Comparison of ENCODE assay signal across 1 cellular context in the genomic region with DNA sequence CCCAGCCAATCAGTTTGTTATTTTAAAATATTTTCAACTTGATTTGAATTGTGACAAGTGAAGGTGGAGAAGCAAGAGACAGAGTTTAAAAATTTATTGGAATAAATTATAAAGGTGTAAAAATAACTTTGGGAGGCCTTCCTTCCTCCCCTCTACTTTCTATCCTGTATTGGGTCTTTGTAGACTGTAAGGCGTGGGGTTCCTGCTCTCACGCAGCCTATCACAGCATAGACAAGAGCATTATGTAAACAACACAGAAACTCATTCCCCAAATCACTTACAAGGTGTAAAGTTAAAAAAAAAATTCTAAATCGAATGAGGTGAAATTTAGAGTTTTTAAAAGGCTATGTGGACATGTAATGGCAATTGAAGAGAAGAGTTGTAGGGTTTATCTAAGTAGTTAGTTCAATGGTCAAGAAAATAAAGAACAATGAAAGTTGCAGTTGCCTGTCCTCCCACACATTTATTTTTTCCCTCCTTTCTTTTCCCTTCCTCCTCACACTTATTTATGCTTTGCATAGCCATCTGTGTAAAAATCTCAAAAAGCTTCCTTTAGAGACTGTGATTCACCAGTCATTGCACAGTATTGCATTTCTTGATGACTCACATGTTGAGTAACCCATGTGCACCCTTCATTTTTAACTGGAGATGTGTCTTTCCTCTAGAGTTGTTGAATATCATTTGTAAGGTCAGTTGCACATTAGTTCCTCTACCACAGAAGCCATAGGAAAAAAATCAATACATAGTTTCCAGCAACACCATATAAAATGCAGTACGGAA.
TF ChIP-seq lines count a peak whose summit lies in the region.

No MANE protein-coding gene starts in this region.

TF ChIP-seq in GM23338, 12 proteins besides CTCF, POLR2A, EP300 and RAD21 (continued from another document):
- TF ChIP-seq, protein P1, sequence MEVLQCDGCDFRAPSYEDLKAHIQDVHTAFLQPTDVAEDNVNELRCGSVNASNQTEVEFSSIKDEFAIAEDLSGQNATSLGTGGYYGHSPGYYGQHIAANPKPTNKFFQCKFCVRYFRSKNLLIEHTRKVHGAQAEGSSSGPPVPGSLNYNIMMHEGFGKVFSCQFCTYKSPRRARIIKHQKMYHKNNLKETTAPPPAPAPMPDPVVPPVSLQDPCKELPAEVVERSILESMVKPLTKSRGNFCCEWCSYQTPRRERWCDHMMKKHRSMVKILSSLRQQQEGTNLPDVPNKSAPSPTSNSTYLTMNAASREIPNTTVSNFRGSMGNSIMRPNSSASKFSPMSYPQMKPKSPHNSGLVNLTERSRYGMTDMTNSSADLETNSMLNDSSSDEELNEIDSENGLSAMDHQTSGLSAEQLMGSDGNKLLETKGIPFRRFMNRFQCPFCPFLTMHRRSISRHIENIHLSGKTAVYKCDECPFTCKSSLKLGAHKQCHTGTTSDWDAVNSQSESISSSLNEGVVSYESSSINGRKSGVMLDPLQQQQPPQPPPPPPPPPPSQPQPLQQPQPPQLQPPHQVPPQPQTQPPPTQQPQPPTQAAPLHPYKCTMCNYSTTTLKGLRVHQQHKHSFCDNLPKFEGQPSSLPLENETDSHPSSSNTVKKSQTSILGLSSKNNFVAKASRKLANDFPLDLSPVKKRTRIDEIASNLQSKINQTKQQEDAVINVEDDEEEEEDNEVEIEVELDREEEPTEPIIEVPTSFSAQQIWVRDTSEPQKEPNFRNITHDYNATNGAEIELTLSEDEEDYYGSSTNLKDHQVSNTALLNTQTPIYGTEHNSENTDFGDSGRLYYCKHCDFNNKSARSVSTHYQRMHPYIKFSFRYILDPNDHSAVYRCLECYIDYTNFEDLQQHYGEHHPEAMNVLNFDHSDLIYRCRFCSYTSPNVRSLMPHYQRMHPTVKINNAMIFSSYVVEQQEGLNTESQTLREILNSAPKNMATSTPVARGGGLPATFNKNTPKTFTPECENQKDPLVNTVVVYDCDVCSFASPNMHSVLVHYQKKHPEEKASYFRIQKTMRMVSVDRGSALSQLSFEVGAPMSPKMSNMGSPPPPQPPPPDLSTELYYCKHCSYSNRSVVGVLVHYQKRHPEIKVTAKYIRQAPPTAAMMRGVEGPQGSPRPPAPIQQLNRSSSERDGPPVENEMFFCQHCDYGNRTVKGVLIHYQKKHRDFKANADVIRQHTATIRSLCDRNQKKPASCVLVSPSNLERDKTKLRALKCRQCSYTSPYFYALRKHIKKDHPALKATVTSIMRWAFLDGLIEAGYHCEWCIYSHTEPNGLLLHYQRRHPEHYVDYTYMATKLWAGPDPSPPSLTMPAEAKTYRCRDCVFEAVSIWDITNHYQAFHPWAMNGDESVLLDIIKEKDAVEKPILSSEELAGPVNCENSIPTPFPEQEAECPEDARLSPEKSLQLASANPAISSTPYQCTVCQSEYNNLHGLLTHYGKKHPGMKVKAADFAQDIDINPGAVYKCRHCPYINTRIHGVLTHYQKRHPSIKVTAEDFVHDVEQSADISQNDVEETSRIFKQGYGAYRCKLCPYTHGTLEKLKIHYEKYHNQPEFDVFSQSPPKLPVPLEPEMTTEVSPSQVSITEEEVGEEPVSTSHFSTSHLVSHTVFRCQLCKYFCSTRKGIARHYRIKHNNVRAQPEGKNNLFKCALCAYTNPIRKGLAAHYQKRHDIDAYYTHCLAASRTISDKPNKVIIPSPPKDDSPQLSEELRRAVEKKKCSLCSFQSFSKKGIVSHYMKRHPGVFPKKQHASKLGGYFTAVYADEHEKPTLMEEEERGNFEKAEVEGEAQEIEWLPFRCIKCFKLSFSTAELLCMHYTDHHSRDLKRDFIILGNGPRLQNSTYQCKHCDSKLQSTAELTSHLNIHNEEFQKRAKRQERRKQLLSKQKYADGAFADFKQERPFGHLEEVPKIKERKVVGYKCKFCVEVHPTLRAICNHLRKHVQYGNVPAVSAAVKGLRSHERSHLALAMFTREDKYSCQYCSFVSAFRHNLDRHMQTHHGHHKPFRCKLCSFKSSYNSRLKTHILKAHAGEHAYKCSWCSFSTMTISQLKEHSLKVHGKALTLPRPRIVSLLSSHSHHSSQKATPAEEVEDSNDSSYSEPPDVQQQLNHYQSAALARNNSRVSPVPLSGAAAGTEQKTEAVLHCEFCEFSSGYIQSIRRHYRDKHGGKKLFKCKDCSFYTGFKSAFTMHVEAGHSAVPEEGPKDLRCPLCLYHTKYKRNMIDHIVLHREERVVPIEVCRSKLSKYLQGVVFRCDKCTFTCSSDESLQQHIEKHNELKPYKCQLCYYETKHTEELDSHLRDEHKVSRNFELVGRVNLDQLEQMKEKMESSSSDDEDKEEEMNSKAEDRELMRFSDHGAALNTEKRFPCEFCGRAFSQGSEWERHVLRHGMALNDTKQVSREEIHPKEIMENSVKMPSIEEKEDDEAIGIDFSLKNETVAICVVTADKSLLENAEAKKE (CRISPR knock-in tag; IDR thresholded peaks at IDR 0.05) = no peak
- TF ChIP-seq EZH2phosphoT487 (IDR thresholded peaks at IDR 0.05; ENCODE audit: unreplicated experiment) = no peak
